ENCODE assay signal across 14 cellular contexts in the genomic region with DNA sequence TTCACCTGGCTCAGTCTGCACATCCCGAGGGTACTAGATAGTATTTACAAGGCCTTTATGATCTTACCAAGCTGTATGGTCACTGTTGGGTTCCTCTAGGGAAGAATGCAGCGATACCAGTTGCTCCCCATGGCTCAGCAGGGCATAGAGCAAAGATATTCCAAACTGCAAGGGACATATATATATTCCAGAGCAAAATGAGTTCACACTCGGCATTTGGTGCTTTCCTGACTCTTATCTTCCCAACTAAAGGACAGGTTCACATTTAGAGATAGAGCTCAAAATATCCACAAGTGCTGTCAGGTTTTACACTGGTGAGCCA. TPM values are rescaled to one million over a fixed set of nuclear protein-coding genes. Genes with fewer than 3 reads are reported as not detected.
DNase-seq lines count a peak whose midpoint lies in the region; ATAC-seq and TF ChIP-seq lines count a peak whose summit lies in the region.
"Had no signal": no experiment of that assay in that cellular context is flagged by ENCODE, and none has a peak within 500 bp of the region (broad histone marks: within the 10 kb centered on the region; RNA-seq: fewer than 3 reads in every experiment).

No MANE protein-coding gene starts in this region.

- no peaks in the 10 kb centered on the region for H3K27me3 Mint-ChIP-seq in activated CD8-positive, alpha-beta memory T cell treated with anti-CD3 and anti-CD28 coated beads, Interleukin-2, amount 10 ng/mL, durations not matched to agents 7 days and 5 days
- no peaks in the 10 kb centered on the region for H3K27me3 Mint-ChIP-seq in activated naive CD8-positive, alpha-beta T cell

- H3K79me2 ChIP-seq in Karpas-422 (ENCODE audit: low read length) (peaks cover 9% of the 10 kb centered on the region), osteoblast (ENCODE audit: insufficient read depth, low read length) (peaks cover 18% of the 10 kb centered on the region)

- H3K4me2 ChIP-seq in Karpas-422 (ENCODE audit: low read depth, low read length, poor library complexity, severe bottlenecking) = no peak overlapping the region
- peak overlapping the region; percentile 31 for H3K4me2 ChIP-seq in osteoblast (ENCODE audit: insufficient read depth, low read length)

- H3K9ac ChIP-seq in Karpas-422 (ENCODE audit: low read length) = 0 out of 2 replicates have a peak overlapping the region, but pooled peaks have one; percentile 12

- no peaks in the 10 kb centered on the region for H3K9me2 ChIP-seq in Karpas-422 (replicated peaks; ENCODE audit: insufficient read depth, low read length)

- H3K4me3 Mint-ChIP-seq in activated CD8-positive, alpha-beta memory T cell treated with anti-CD3 and anti-CD28 coated beads, Interleukin-2, amount 10 ng/mL, durations not matched to agents 7 days and 5 days = peak overlapping the region; percentile 58
- peak overlapping the region; percentile 75 for H3K4me3 Mint-ChIP-seq in activated naive CD8-positive, alpha-beta T cell

- H3K4me3 ChIP-seq in Karpas-422 (ENCODE audit: low read length) = no peak overlapping the region
- no peak overlapping the region for H3K4me3 ChIP-seq in osteoblast (ENCODE audit: insufficient read depth, low read length)

- H4K20me1 ChIP-seq in Karpas-422 (ENCODE audit: insufficient read depth, low read depth, low read length) (no peaks in the 10 kb centered on the region), osteoblast (ENCODE audit: insufficient read depth, low read length) (no peaks in the 10 kb centered on the region)

- H2AFZ ChIP-seq in Karpas-422 (ENCODE audit: low read length) = peak overlapping the region; percentile 46
- H2AFZ ChIP-seq in osteoblast (ENCODE audit: low read length) = no peak overlapping the region

- peaks cover 28% of the 10 kb centered on the region for H3K4me1 ChIP-seq in Karpas-422 (ENCODE audit: low read length)
- H3K4me1 ChIP-seq in osteoblast (ENCODE audit: insufficient read depth, low read length) = peaks cover 12% of the 10 kb centered on the region

- ATAC-seq in activated CD8-positive, alpha-beta memory T cell treated with anti-CD3 and anti-CD28 coated beads, Interleukin-2, amount 10 ng/mL, durations not matched to agents 7 days and 5 days = no peak
- no peak for ATAC-seq in HG02759 (IDR thresholded peaks at IDR 0.05; ENCODE audit: unreplicated experiment)
- no peak for ATAC-seq in activated CD4-positive, CD25-positive, alpha-beta regulatory T cell treated with anti-CD3 and anti-CD28 coated beads, Interleukin-2, amount 50 U/mL, for 24 hours
- ATAC-seq: left lobe of liver had no signal

- no peaks in the 10 kb centered on the region for H3K27me3 ChIP-seq in Karpas-422 (ENCODE audit: low read length)
- H3K27me3 ChIP-seq in osteoblast (ENCODE audit: insufficient read depth, low read length) = peaks cover 4% of the 10 kb centered on the region

- H3K27ac ChIP-seq in Karpas-422 (ENCODE audit: low read length) = no peak overlapping the region
- no peak overlapping the region for H3K27ac ChIP-seq in osteoblast (ENCODE audit: low read depth, low read length)

- no peak for DNase-seq in activated CD8-positive, alpha-beta memory T cell treated with anti-CD3 and anti-CD28 coated beads, Interleukin-2, amount 10 ng/mL, durations not matched to agents 7 days and 5 days
- DNase-seq in activated CD8-positive, alpha-beta memory T cell treated with anti-CD3 and anti-CD28 coated beads, Interleukin-2, amount 50 U/mL, for 4 hours = no peak
- DNase-seq in Karpas-422 (no peak), osteoblast (ENCODE audit: insufficient read length, low spot score, missing footprints) (no peak), iPS-NIHi7 (ENCODE audit: extremely low spot score) (no peak)
- DNase-seq: ACHN, Calu3, NCI-H1092 treated with DMSO at 0.1 percent for 48 hours, NCI-H2227 treated with DMSO at 0.1 percent for 48 hours had no signal

- H3K36me3 Mint-ChIP-seq in activated CD8-positive, alpha-beta memory T cell treated with anti-CD3 and anti-CD28 coated beads, Interleukin-2, amount 10 ng/mL, durations not matched to agents 7 days and 5 days = peaks cover 1% of the 10 kb centered on the region
- no peaks in the 10 kb centered on the region for H3K36me3 Mint-ChIP-seq in activated naive CD8-positive, alpha-beta T cell
- H3K36me3 Mint-ChIP-seq: brain had no signal

- TF ChIP-seq CTCF in osteoblast (IDR thresholded peaks at IDR 0.05; ENCODE audit: extremely low read depth, low read depth, low read length) = no peak

- no peaks in the 10 kb centered on the region for H3K9me3 ChIP-seq in Karpas-422 (ENCODE audit: low read length)
- no peaks in the 10 kb centered on the region for H3K9me3 ChIP-seq in osteoblast (ENCODE audit: low read depth, low read length)

- H3K9me3 Mint-ChIP-seq in activated CD8-positive, alpha-beta memory T cell treated with anti-CD3 and anti-CD28 coated beads, Interleukin-2, amount 10 ng/mL, durations not matched to agents 7 days and 5 days (ENCODE audit: low read depth) = no peaks in the 10 kb centered on the region
- no peaks in the 10 kb centered on the region for H3K9me3 Mint-ChIP-seq in activated naive CD8-positive, alpha-beta T cell (ENCODE audit: low read depth)
- H3K9me3 Mint-ChIP-seq: brain had no signal

- H3K36me3 ChIP-seq in Karpas-422 (ENCODE audit: insufficient read depth, low read length) (no peaks in the 10 kb centered on the region), osteoblast (ENCODE audit: insufficient read depth, low read length) (no peaks in the 10 kb centered on the region)

- peaks cover 55% of the 10 kb centered on the region for H3K4me1 Mint-ChIP-seq in activated CD8-positive, alpha-beta memory T cell treated with anti-CD3 and anti-CD28 coated beads, Interleukin-2, amount 10 ng/mL, durations not matched to agents 7 days and 5 days
- peaks cover 79% of the 10 kb centered on the region for H3K4me1 Mint-ChIP-seq in activated naive CD8-positive, alpha-beta T cell (ENCODE audit: low read depth)

- peak overlapping the region; percentile 97 for H3K27ac Mint-ChIP-seq in activated CD8-positive, alpha-beta memory T cell treated with anti-CD3 and anti-CD28 coated beads, Interleukin-2, amount 10 ng/mL, durations not matched to agents 7 days and 5 days
- H3K27ac Mint-ChIP-seq in activated naive CD8-positive, alpha-beta T cell = peak overlapping the region; percentile 95
- H3K27ac Mint-ChIP-seq: brain had no signal

- CTCF ChIA-PET in activated CD8-positive, alpha-beta memory T cell treated with anti-CD3 and anti-CD28 coated beads, Interleukin-2, amount 10 ng/mL, durations not matched to agents 7 days and 5 days (lab: Charles Lee) = interaction anchor here (1.0 to 6.9 kb wide), 7 partner anchors 8 to 70 kb away, joined by 3 to 232 read pairs (median 112); a partner anchor contains a TSS

RNA-seq across cellular contexts. Expression of a gene that starts 3.5 kb away (rescaled TPM):
- total RNA-seq in activated CD8-positive, alpha-beta memory T cell treated with anti-CD3 and anti-CD28 coated beads, Interleukin-2, amount 10 ng/mL, durations not matched to agents 7 days and 5 days = 10 to 100 TPM; 76.7 to 95.8 TPM
- 80.6 and 123 TPM in 2 replicates for total RNA-seq in Karpas-422 (2014; rRNA removed; shearing (Covaris generic); ENCODE audit: low replicate concordance)
- total RNA-seq in osteoblast = 83.7 and 95.9 TPM in 2 replicates

RNA-seq across cellular contexts. Expression of a gene that starts 44.1 kb away (rescaled TPM):
- 10 to 100 TPM; 17.2 to 38.4 TPM for total RNA-seq in activated CD8-positive, alpha-beta memory T cell treated with anti-CD3 and anti-CD28 coated beads, Interleukin-2, amount 10 ng/mL, durations not matched to agents 7 days and 5 days
- total RNA-seq in Karpas-422 (2014; rRNA removed; shearing (Covaris generic); ENCODE audit: low replicate concordance) = 1.0 and 5.0 TPM in 2 replicates
- total RNA-seq in osteoblast = 1.8 and 2.7 TPM in 2 replicates

RNA-seq across cellular contexts. Expression of a gene that starts 44.3 kb away (rescaled TPM):
- total RNA-seq in activated CD8-positive, alpha-beta memory T cell treated with anti-CD3 and anti-CD28 coated beads, Interleukin-2, amount 10 ng/mL, durations not matched to agents 7 days and 5 days = 1,000 to 10,000 TPM; 6,920 to 7,161 TPM
- 2,186 and 3,959 TPM in 2 replicates for total RNA-seq in Karpas-422 (2014; rRNA removed; shearing (Covaris generic); ENCODE audit: low replicate concordance)
- total RNA-seq in osteoblast = 3,371 and 4,170 TPM in 2 replicates
